14 cellular contexts compared by ENCODE assay signal in genomic region chr5:157259699-157260098, GRCh38. TPM values are rescaled to one million over a fixed set of nuclear protein-coding genes. Genes with fewer than 3 reads are reported as not detected.
A peak's percentile ranks its signal among the peaks of the same experiment; 100 is the strongest.
DNase-seq lines count a peak whose midpoint lies in the region; ATAC-seq and TF ChIP-seq lines count a peak whose summit lies in the region.
"Had no signal": no experiment of that assay in that cellular context is flagged by ENCODE, and none has a peak within 500 bp of the region (broad histone marks: within the 10 kb centered on the region; RNA-seq: fewer than 3 reads in every experiment).

No MANE protein-coding gene starts in this region.

- in situ Hi-C loops in KBM-7 (cut with MboI; ENCODE audit: low pct_unique_long_range_greater_than_20kb, low sequenced_read_pairs): no loop called here

- TF ChIP-seq CTCF in natural killer cell (IDR thresholded peaks at IDR 0.05): no peak

- H3K27ac Mint-ChIP-seq in activated CD4-positive, alpha-beta T cell treated with anti-CD3 and anti-CD28 coated beads for 36 hours: no peak overlapping the region
- peak overlapping the region; percentile 1 to 7 for H3K27ac Mint-ChIP-seq in natural killer cell treated with Interleukin-12 subunit alpha and Interleukin-12 subunit beta and Interleukin-15 and Interleukin-18, amount 100 ng/mL, for 72 hours
- H3K27ac Mint-ChIP-seq in natural killer cell: no peak overlapping the region
- peak overlapping the region; percentile 32 for H3K27ac Mint-ChIP-seq in activated T-helper 17 cell treated with anti-CD3 and anti-CD28 coated beads, Interleukin-2, amount 50 U/mL, for 72 hours
- peak overlapping the region; percentile 10 for H3K27ac Mint-ChIP-seq in stimulated activated effector memory CD8-positive, alpha-beta T cell treated with anti-CD3 and anti-CD28 coated beads, Interleukin-12 subunit alpha, Interleukin-12 subunit beta, amount 100 ng/mL, for 72 hours

- no peak overlapping the region for H3K4me3 Mint-ChIP-seq in activated CD4-positive, alpha-beta T cell treated with anti-CD3 and anti-CD28 coated beads for 36 hours
- H3K4me3 Mint-ChIP-seq in natural killer cell treated with Interleukin-12 subunit alpha and Interleukin-12 subunit beta and Interleukin-15 and Interleukin-18, amount 100 ng/mL, for 72 hours: no peak overlapping the region
- no peak overlapping the region for H3K4me3 Mint-ChIP-seq in natural killer cell
- H3K4me3 Mint-ChIP-seq in activated T-helper 17 cell treated with anti-CD3 and anti-CD28 coated beads, Interleukin-2, amount 50 U/mL, for 72 hours: peak overlapping the region; percentile 17
- H3K4me3 Mint-ChIP-seq in stimulated activated effector memory CD8-positive, alpha-beta T cell treated with anti-CD3 and anti-CD28 coated beads, Interleukin-12 subunit alpha, Interleukin-12 subunit beta, amount 100 ng/mL, for 72 hours: no peak overlapping the region

- intact Hi-C loops in activated CD4-positive, alpha-beta T cell treated with anti-CD3 and anti-CD28 coated beads for 36 hours (cut with DNase I, micrococcal nuclease): no loop called here
- intact Hi-C loops in natural killer cell (cut with micrococcal nuclease): no loop called here

- DNase-seq in activated CD4-positive, alpha-beta T cell treated with anti-CD3 and anti-CD28 coated beads for 36 hours: no peak
- DNase-seq in activated CD4-positive, alpha-beta T cell treated with anti-CD3 and anti-CD28 coated beads, Interleukin-2, amount 50 U/mL, for 4 hours: no peak
- no peak for DNase-seq in natural killer cell treated with Interleukin-12 subunit alpha and Interleukin-12 subunit beta and Interleukin-15 and Interleukin-18, amount 100 ng/mL, for 72 hours (ENCODE audit: low spot score)
- no peak for DNase-seq in natural killer cell
- no peak for DNase-seq in stimulated activated effector memory CD8-positive, alpha-beta T cell treated with anti-CD3 and anti-CD28 coated beads, Interleukin-12 subunit alpha, Interleukin-12 subunit beta, amount 100 ng/mL, for 72 hours (ENCODE audit: low spot score in 2 of 2)
- no peak for DNase-seq in KBM-7
- DNase-seq: COR-L47, NCI-H1417 treated with DMSO at 0.1 percent for 48 hours, NCI-H1930, NCI-H446 treated with DMSO at 0.1 percent for 48 hours, NCI-H774, PC-9 had no signal

- peaks cover 2% of the 10 kb centered on the region for H3K9me3 Mint-ChIP-seq in activated CD4-positive, alpha-beta T cell treated with anti-CD3 and anti-CD28 coated beads for 36 hours (ENCODE audit: low read depth)
- no peaks in the 10 kb centered on the region for H3K9me3 Mint-ChIP-seq in natural killer cell treated with Interleukin-12 subunit alpha and Interleukin-12 subunit beta and Interleukin-15 and Interleukin-18, amount 100 ng/mL, for 72 hours
- H3K9me3 Mint-ChIP-seq in natural killer cell: no peaks in the 10 kb centered on the region
- no peaks in the 10 kb centered on the region for H3K9me3 Mint-ChIP-seq in activated T-helper 17 cell treated with anti-CD3 and anti-CD28 coated beads, Interleukin-2, amount 50 U/mL, for 72 hours
- no peaks in the 10 kb centered on the region for H3K9me3 Mint-ChIP-seq in stimulated activated effector memory CD8-positive, alpha-beta T cell treated with anti-CD3 and anti-CD28 coated beads, Interleukin-12 subunit alpha, Interleukin-12 subunit beta, amount 100 ng/mL, for 72 hours

- H3K4me1 Mint-ChIP-seq in activated CD4-positive, alpha-beta T cell treated with anti-CD3 and anti-CD28 coated beads for 36 hours: peaks cover 80% of the 10 kb centered on the region
- H3K4me1 Mint-ChIP-seq in natural killer cell treated with Interleukin-12 subunit alpha and Interleukin-12 subunit beta and Interleukin-15 and Interleukin-18, amount 100 ng/mL, for 72 hours (ENCODE audit: low read depth in 2 of 2): peaks cover 57 to 64% of the 10 kb centered on the region in 2 donors
- peaks cover 50 to 51% of the 10 kb centered on the region in 2 donors for H3K4me1 Mint-ChIP-seq in natural killer cell
- H3K4me1 Mint-ChIP-seq in activated T-helper 17 cell treated with anti-CD3 and anti-CD28 coated beads, Interleukin-2, amount 50 U/mL, for 72 hours: peaks cover 45% of the 10 kb centered on the region
- H3K4me1 Mint-ChIP-seq in stimulated activated effector memory CD8-positive, alpha-beta T cell treated with anti-CD3 and anti-CD28 coated beads, Interleukin-12 subunit alpha, Interleukin-12 subunit beta, amount 100 ng/mL, for 72 hours: peaks cover 77% of the 10 kb centered on the region

- H3K27me3 Mint-ChIP-seq in activated CD4-positive, alpha-beta T cell treated with anti-CD3 and anti-CD28 coated beads for 36 hours: no peaks in the 10 kb centered on the region
- H3K27me3 Mint-ChIP-seq in natural killer cell treated with Interleukin-12 subunit alpha and Interleukin-12 subunit beta and Interleukin-15 and Interleukin-18, amount 100 ng/mL, for 72 hours: no peaks in the 10 kb centered on the region
- no peaks in the 10 kb centered on the region for H3K27me3 Mint-ChIP-seq in natural killer cell (ENCODE audit: low read depth in 2 of 2)
- no peaks in the 10 kb centered on the region for H3K27me3 Mint-ChIP-seq in activated T-helper 17 cell treated with anti-CD3 and anti-CD28 coated beads, Interleukin-2, amount 50 U/mL, for 72 hours

- POLR2A ChIA-PET in activated CD4-positive, alpha-beta T cell treated with anti-CD3 and anti-CD28 coated beads for 36 hours (lab: Charles Lee): interaction anchor here (0.6 kb wide), 1 partner anchor 335 kb away, joined by 7 read pairs; no protein-coding TSS in a partner anchor

- H3K36me3 Mint-ChIP-seq in activated CD4-positive, alpha-beta T cell treated with anti-CD3 and anti-CD28 coated beads for 36 hours (ENCODE audit: low read depth): peaks cover 25% of the 10 kb centered on the region
- peaks cover 12% of the 10 kb centered on the region for H3K36me3 Mint-ChIP-seq in natural killer cell treated with Interleukin-12 subunit alpha and Interleukin-12 subunit beta and Interleukin-15 and Interleukin-18, amount 100 ng/mL, for 72 hours
- peaks cover 9% of the 10 kb centered on the region for H3K36me3 Mint-ChIP-seq in natural killer cell
- H3K36me3 Mint-ChIP-seq in activated T-helper 17 cell treated with anti-CD3 and anti-CD28 coated beads, Interleukin-2, amount 50 U/mL, for 72 hours (ENCODE audit: low read depth): peaks cover 22% of the 10 kb centered on the region
- peaks cover 32% of the 10 kb centered on the region for H3K36me3 Mint-ChIP-seq in stimulated activated effector memory CD8-positive, alpha-beta T cell treated with anti-CD3 and anti-CD28 coated beads, Interleukin-12 subunit alpha, Interleukin-12 subunit beta, amount 100 ng/mL, for 72 hours

- CTCF ChIA-PET in activated CD4-positive, alpha-beta T cell treated with anti-CD3 and anti-CD28 coated beads for 36 hours (lab: Charles Lee): interaction anchor here (0.7 to 4.9 kb wide), 8 partner anchors 8 to 117 kb away, joined by 3 to 22 read pairs (median 4); partner anchors contain the start of gene MED7

- peak; percentile 52 for ATAC-seq in activated CD4-positive, alpha-beta T cell treated with anti-CD3 and anti-CD28 coated beads for 36 hours
- peak in 1 of 2 donors; percentile 75 for ATAC-seq in natural killer cell treated with Interleukin-12 subunit alpha and Interleukin-12 subunit beta and Interleukin-15 and Interleukin-18, amount 100 ng/mL, for 72 hours
- no peak for ATAC-seq in natural killer cell
- ATAC-seq in activated T-helper 17 cell treated with anti-CD3 and anti-CD28 coated beads, Interleukin-2, amount 50 U/mL, for 72 hours (replicated peaks): peak; percentile 77
- ATAC-seq in stimulated activated effector memory CD8-positive, alpha-beta T cell treated with anti-CD3 and anti-CD28 coated beads, Interleukin-12 subunit alpha, Interleukin-12 subunit beta, amount 100 ng/mL, for 72 hours: peak; percentile 85
- ATAC-seq in GM18519 (IDR thresholded peaks at IDR 0.05; ENCODE audit: low FRiP score, unreplicated experiment): no peak

RNA-seq across cellular contexts. Expression of gene CYFIP2, which starts 6.2 kb away (rescaled TPM):
- 100 to 1,000 TPM; 277 to 526 TPM for total RNA-seq in activated CD4-positive, alpha-beta T cell treated with anti-CD3 and anti-CD28 coated beads for 36 hours
- 100 to 1,000 TPM; 282 to 424 TPM for total RNA-seq in natural killer cell treated with Interleukin-12 subunit alpha and Interleukin-12 subunit beta and Interleukin-15 and Interleukin-18, amount 100 ng/mL, for 72 hours
- 100 to 1,000 TPM; 464 to 542 (median 532) TPM for total RNA-seq in natural killer cell
- 100 to 1,000 TPM; 269 to 291 TPM for total RNA-seq in activated T-helper 17 cell treated with anti-CD3 and anti-CD28 coated beads, Interleukin-2, amount 50 U/mL, for 72 hours
- total RNA-seq: PC-9 had no signal

Comparison
In these comparisons a context has a peak if more than half of its experiments do, and no peak if none do; other contexts are left out.
1. H3K27ac Mint-ChIP-seq: peak in natural killer cell treated with Interleukin-12 subunit alpha and Interleukin-12 subunit beta and Interleukin-15 and Interleukin-18, amount 100 ng/mL, for 72 hours (2 of 2), activated T-helper 17 cell treated with anti-CD3 and anti-CD28 coated beads, Interleukin-2, amount 50 U/mL, for 72 hours (single experiment) and stimulated activated effector memory CD8-positive, alpha-beta T cell treated with anti-CD3 and anti-CD28 coated beads, Interleukin-12 subunit alpha, Interleukin-12 subunit beta, amount 100 ng/mL, for 72 hours (single experiment); none in activated CD4-positive, alpha-beta T cell treated with anti-CD3 and anti-CD28 coated beads for 36 hours (single experiment) and natural killer cell (0 of 2).
2. ATAC-seq: peak in activated CD4-positive, alpha-beta T cell treated with anti-CD3 and anti-CD28 coated beads for 36 hours (single experiment), activated T-helper 17 cell treated with anti-CD3 and anti-CD28 coated beads, Interleukin-2, amount 50 U/mL, for 72 hours (single experiment) and stimulated activated effector memory CD8-positive, alpha-beta T cell treated with anti-CD3 and anti-CD28 coated beads, Interleukin-12 subunit alpha, Interleukin-12 subunit beta, amount 100 ng/mL, for 72 hours (single experiment); none in natural killer cell (0 of 3) and GM18519 (single experiment).